ENCODE assay signal across 9 cellular contexts in genomic region chr10:49176310-49177268, GRCh38. TPM values are rescaled to one million over a fixed set of nuclear protein-coding genes. Genes with fewer than 3 reads are reported as not detected.
DNase-seq lines count a peak whose midpoint lies in the region; ATAC-seq and TF ChIP-seq lines count a peak whose summit lies in the region.
"Had no signal": no experiment of that assay in that cellular context is flagged by ENCODE, and none has a peak within 500 bp of the region (broad histone marks: within the 10 kb centered on the region; RNA-seq: fewer than 3 reads in every experiment).

No MANE protein-coding gene starts in this region.

- peaks cover 57 to 100% (median 92%) of the 10 kb centered on the region in 10 experiments for H3K4me1 ChIP-seq in BLaER1 treated with 17β-estradiol and CSF1 and Interleukin-3, amounts not matched to agents 10 nM and 100 nM

- peak overlapping the region; percentile 25 to 96 (median 65); a peak in 21 of 22 replicates for H3K4me2 ChIP-seq in BLaER1 treated with 17β-estradiol and CSF1 and Interleukin-3, amounts not matched to agents 10 nM and 100 nM

- peaks cover 0 to 88% (median 48%) of the 10 kb centered on the region in 11 experiments; a peak in 14 of 22 replicates for H4K20me1 ChIP-seq in BLaER1 treated with 17β-estradiol and CSF1 and Interleukin-3, amounts not matched to agents 10 nM and 100 nM

- intact Hi-C loops in activated T-helper 1 cell treated with anti-CD3 and anti-CD28 coated beads, Interleukin-12 subunit alpha, Interleukin-12 subunit beta, Interleukin-2, Interleukin-4 antibody, amounts not matched to agents 30 ng/mL and 10 ng/mL and 1 ng/mL, durations not matched to agents 14 hours and 24 hours and 36 hours (cut with micrococcal nuclease) = loop anchor here (1.0 to 5.0 kb wide), 6 partner anchors 10 to 869 kb away; partner anchors contain the start of genes ERCC6 and MAPK8

- no peaks in the 10 kb centered on the region for H3K9me3 Mint-ChIP-seq in activated T-helper 1 cell treated with anti-CD3 and anti-CD28 coated beads, Interleukin-12 subunit alpha, Interleukin-12 subunit beta, Interleukin-2, Interleukin-4 antibody, amounts not matched to agents 30 ng/mL and 10 ng/mL and 1 ng/mL, durations not matched to agents 14 hours and 24 hours and 36 hours
- H3K9me3 Mint-ChIP-seq in progenitor cell of endocrine pancreas (ENCODE audit: low read depth) (no peaks in the 10 kb centered on the region), T-cell (no peaks in the 10 kb centered on the region)

- CTCF ChIA-PET in T-cell (lab: Charles Lee) = no interaction called here

- H3K27me3 ChIP-seq in BLaER1 treated with 17β-estradiol and CSF1 and Interleukin-3, amounts not matched to agents 10 nM and 100 nM = no peaks in the 10 kb centered on the region

- H3K27ac ChIP-seq in BLaER1 treated with 17β-estradiol and CSF1 and Interleukin-3, amounts not matched to agents 10 nM and 100 nM = peak overlapping the region in 8 of 11 experiments; percentile 30 to 91 (median 73); a peak in 16 of 22 replicates

- TF ChIP-seq CTCF in progenitor cell of endocrine pancreas (IDR thresholded peaks at IDR 0.05; ENCODE audit: unreplicated experiment) = no peak

- 0 out of 20 replicates have a peak overlapping the region, but pooled peaks of 1 of the 10 experiments have one; percentile 16 for H3K4me3 ChIP-seq in BLaER1 treated with 17β-estradiol and CSF1 and Interleukin-3, amounts not matched to agents 10 nM and 100 nM

- no peak for DNase-seq in activated T-helper 1 cell treated with anti-CD3 and anti-CD28 coated beads, Interleukin-12 subunit alpha, Interleukin-12 subunit beta, Interleukin-2, Interleukin-4 antibody, amounts not matched to agents 30 ng/mL and 10 ng/mL and 1 ng/mL, durations not matched to agents 14 hours and 24 hours and 36 hours (ENCODE audit: low spot score)
- peak; percentile 38 for DNase-seq in islet precursor cell
- no peak for DNase-seq in NCI-H2081 (lab: John Stamatoyannopoulos, UW)
- DNase-seq in progenitor cell of endocrine pancreas (ENCODE audit: low spot score, unreplicated experiment) = no peak
- DNase-seq in left lobe of liver (ENCODE audit: low spot score) = no peak
- DNase-seq in T-cell = no peak

- H3K4me3 Mint-ChIP-seq in activated T-helper 1 cell treated with anti-CD3 and anti-CD28 coated beads, Interleukin-12 subunit alpha, Interleukin-12 subunit beta, Interleukin-2, Interleukin-4 antibody, amounts not matched to agents 30 ng/mL and 10 ng/mL and 1 ng/mL, durations not matched to agents 14 hours and 24 hours and 36 hours = peak overlapping the region; percentile 9
- H3K4me3 Mint-ChIP-seq in progenitor cell of endocrine pancreas (ENCODE audit: low read depth) = no peak overlapping the region
- no peak overlapping the region for H3K4me3 Mint-ChIP-seq in T-cell

- peaks cover 0 to 17% (median 0%) of the 10 kb centered on the region in 11 experiments; a peak in 2 of 22 replicates for H3K36me3 ChIP-seq in BLaER1 treated with 17β-estradiol and CSF1 and Interleukin-3, amounts not matched to agents 10 nM and 100 nM

- peak overlapping the region; percentile 97 for H3K27ac Mint-ChIP-seq in activated T-helper 1 cell treated with anti-CD3 and anti-CD28 coated beads, Interleukin-12 subunit alpha, Interleukin-12 subunit beta, Interleukin-2, Interleukin-4 antibody, amounts not matched to agents 30 ng/mL and 10 ng/mL and 1 ng/mL, durations not matched to agents 14 hours and 24 hours and 36 hours
- H3K27ac Mint-ChIP-seq in progenitor cell of endocrine pancreas (no peak overlapping the region), T-cell (peak overlapping the region in 1 of 2 donors; percentile 83)

- peaks cover 4% of the 10 kb centered on the region for H3K27me3 Mint-ChIP-seq in activated T-helper 1 cell treated with anti-CD3 and anti-CD28 coated beads, Interleukin-12 subunit alpha, Interleukin-12 subunit beta, Interleukin-2, Interleukin-4 antibody, amounts not matched to agents 30 ng/mL and 10 ng/mL and 1 ng/mL, durations not matched to agents 14 hours and 24 hours and 36 hours (ENCODE audit: insufficient read depth)
- H3K27me3 Mint-ChIP-seq in progenitor cell of endocrine pancreas (peaks cover 13% of the 10 kb centered on the region), T-cell (peaks cover 0 to 7% of the 10 kb centered on the region in 2 donors)

- H3K9me3 ChIP-seq in BLaER1 treated with 17β-estradiol and CSF1 and Interleukin-3, amounts not matched to agents 10 nM and 100 nM (replicated peaks in 1 of 11) = no peaks in the 10 kb centered on the region

- H3K4me1 Mint-ChIP-seq in activated T-helper 1 cell treated with anti-CD3 and anti-CD28 coated beads, Interleukin-12 subunit alpha, Interleukin-12 subunit beta, Interleukin-2, Interleukin-4 antibody, amounts not matched to agents 30 ng/mL and 10 ng/mL and 1 ng/mL, durations not matched to agents 14 hours and 24 hours and 36 hours (ENCODE audit: low read depth) = peaks cover 56% of the 10 kb centered on the region
- H3K4me1 Mint-ChIP-seq in progenitor cell of endocrine pancreas (ENCODE audit: low read depth) (peaks cover 7% of the 10 kb centered on the region), T-cell (peaks cover 5 to 76% (median 26%) of the 10 kb centered on the region in 3 donors)

- peak overlapping the region in 5 of 11 experiments; percentile 7 to 71 (median 58); a peak in 6 of 22 replicates for H3K9ac ChIP-seq in BLaER1 treated with 17β-estradiol and CSF1 and Interleukin-3, amounts not matched to agents 10 nM and 100 nM

- ATAC-seq in GM21529 (IDR thresholded peaks at IDR 0.05; ENCODE audit: unreplicated experiment) (peak; percentile 5), left lobe of liver (no peak), T-cell (replicated peaks in 1 of 4) (no peak)

- peaks cover 10% of the 10 kb centered on the region for H3K36me3 Mint-ChIP-seq in activated T-helper 1 cell treated with anti-CD3 and anti-CD28 coated beads, Interleukin-12 subunit alpha, Interleukin-12 subunit beta, Interleukin-2, Interleukin-4 antibody, amounts not matched to agents 30 ng/mL and 10 ng/mL and 1 ng/mL, durations not matched to agents 14 hours and 24 hours and 36 hours (ENCODE audit: low read depth)
- no peaks in the 10 kb centered on the region for H3K36me3 Mint-ChIP-seq in progenitor cell of endocrine pancreas (ENCODE audit: insufficient read depth)
- no peaks in the 10 kb centered on the region for H3K36me3 Mint-ChIP-seq in T-cell

- POLR2A ChIA-PET in T-cell (lab: Charles Lee) = no interaction called here

RNA-seq across cellular contexts. Expression of gene TMEM273, which starts 11.6 kb away (rescaled TPM):
- total RNA-seq in activated T-helper 1 cell treated with anti-CD3 and anti-CD28 coated beads, Interleukin-12 subunit alpha, Interleukin-12 subunit beta, Interleukin-2, Interleukin-4 antibody, amounts not matched to agents 30 ng/mL and 10 ng/mL and 1 ng/mL, durations not matched to agents 14 hours and 24 hours and 36 hours = 16.2 and 16.7 TPM in 2 replicates
- total RNA-seq in progenitor cell of endocrine pancreas (not detected in 2 replicates), left lobe of liver (1.9 TPM), T-cell (10 to 100 TPM in 4 of 5 donors, 1 to 10 TPM in 1; 8.4 to 22.9 (median 15.6) TPM)

RNA-seq across cellular contexts. Expression of gene FAM170B, which starts 42.8 kb away (rescaled TPM):
- total RNA-seq in activated T-helper 1 cell treated with anti-CD3 and anti-CD28 coated beads, Interleukin-12 subunit alpha, Interleukin-12 subunit beta, Interleukin-2, Interleukin-4 antibody, amounts not matched to agents 30 ng/mL and 10 ng/mL and 1 ng/mL, durations not matched to agents 14 hours and 24 hours and 36 hours = not detected in 2 replicates
- total RNA-seq in progenitor cell of endocrine pancreas = not detected in 2 replicates
- not detected for total RNA-seq in left lobe of liver
- under 1 TPM in 1 of 5 donors, not detected in 4; 0.16 TPM for total RNA-seq in T-cell
- total RNA-seq: kidney epithelial cell had no signal
